19 cellular contexts compared by ENCODE assay signal in genomic region chr22:40423246-40423753, GRCh38. TPM values are rescaled to one million over a fixed set of nuclear protein-coding genes. Genes with fewer than 3 reads are reported as not detected.
A peak's percentile ranks its signal among the peaks of the same experiment; 100 is the strongest.
DNase-seq lines count a peak whose midpoint lies in the region; ATAC-seq and TF ChIP-seq lines count a peak whose summit lies in the region.
"Had no signal": no experiment of that assay in that cellular context is flagged by ENCODE, and none has a peak within 500 bp of the region (broad histone marks: within the 10 kb centered on the region; RNA-seq: fewer than 3 reads in every experiment).

No MANE protein-coding gene starts in this region.

- WGBS in psoas muscle, 3 donors, result 54 to 58% (median 54%) methylated on average over 5 of the region's 5 CpGs

- ATAC-seq in psoas muscle, result no peak
- ATAC-seq in HG02571 (IDR thresholded peaks at IDR 0.05; ENCODE audit: unreplicated experiment), result no peak
- ATAC-seq: Panc1; pancreas; stimulated activated memory B cell treated with anti-CD40 and anti-IgM and Interleukin-4, amounts not matched to agents 10 μg/mL and 1 μg/mL and 100 μg/mL, for 72 hours had no signal

- H3K4me1 Mint-ChIP-seq in activated naive CD4-positive, alpha-beta T cell treated with anti-CD3 and anti-CD28 coated beads for 36 hours (ENCODE audit: low read depth), result no peaks in the 10 kb centered on the region
- H3K4me1 Mint-ChIP-seq in CD8-positive, alpha-beta memory T cell, result peaks cover 14 to 20% (median 17%) of the 10 kb centered on the region in 3 donors
- peaks cover 14% of the 10 kb centered on the region for H3K4me1 Mint-ChIP-seq in endothelial cell (ENCODE audit: unreplicated experiment)

- H3K4me3 ChIP-seq in CD8-positive, alpha-beta memory T cell (ENCODE audit: low read length), result no peak overlapping the region
- H3K4me3 ChIP-seq in psoas muscle, result no peak overlapping the region
- H3K4me3 ChIP-seq: pancreas had no signal

- POLR2A ChIA-PET in CD8-positive, alpha-beta memory T cell (lab: Charles Lee), result no interaction called here
- POLR2A ChIA-PET in GM10248 (lab: Yijun Ruan, JAX), result no interaction called here

- H3K9me3 ChIP-seq in CD8-positive, alpha-beta memory T cell (ENCODE audit: low read length), result no peaks in the 10 kb centered on the region
- H3K9me3 ChIP-seq in psoas muscle, result no peaks in the 10 kb centered on the region
- H3K9me3 ChIP-seq: pancreas had no signal

- no peak overlapping the region for H3K4me3 Mint-ChIP-seq in activated naive CD4-positive, alpha-beta T cell treated with anti-CD3 and anti-CD28 coated beads for 36 hours
- H3K4me3 Mint-ChIP-seq in CD8-positive, alpha-beta memory T cell, result no peak overlapping the region
- peak overlapping the region; percentile 47 for H3K4me3 Mint-ChIP-seq in endothelial cell (ENCODE audit: unreplicated experiment)
- H3K4me3 Mint-ChIP-seq: IgD-negative memory B cell; stimulated activated memory B cell treated with anti-CD40 and anti-IgM and Interleukin-4, amounts not matched to agents 10 μg/mL and 1 μg/mL and 100 μg/mL, for 72 hours had no signal

- peaks cover 87% of the 10 kb centered on the region for H3K36me3 ChIP-seq in CD8-positive, alpha-beta memory T cell (ENCODE audit: insufficient read depth, low read length)
- H3K36me3 ChIP-seq in psoas muscle (ENCODE audit: insufficient read depth in 1 of 2, low read depth in 1 of 2), result peaks cover 4 to 58% of the 10 kb centered on the region in 2 donors

- TF ChIP-seq CTCF in endothelial cell (IDR thresholded peaks at IDR 0.05; ENCODE audit: unreplicated experiment) (no peak), psoas muscle (IDR thresholded peaks at IDR 0.05) (no peak), GM10248 (IDR thresholded peaks at IDR 0.05; ENCODE audit: control extremely low read depth, extremely low read depth, low read depth, missing control alignments) (no peak)

- peaks cover 10% of the 10 kb centered on the region for H3K36me3 Mint-ChIP-seq in activated naive CD4-positive, alpha-beta T cell treated with anti-CD3 and anti-CD28 coated beads for 36 hours (ENCODE audit: low read depth)
- H3K36me3 Mint-ChIP-seq in CD8-positive, alpha-beta memory T cell, result peaks cover 7 to 90% (median 22%) of the 10 kb centered on the region in 3 donors
- peaks cover 64% of the 10 kb centered on the region for H3K36me3 Mint-ChIP-seq in endothelial cell (ENCODE audit: low read depth, unreplicated experiment)

- CTCF ChIA-PET in activated naive CD4-positive, alpha-beta T cell treated with anti-CD3 and anti-CD28 coated beads for 36 hours (lab: Charles Lee), result interaction anchor here (0.6 kb wide), 1 partner anchor 12 kb away, joined by 6 read pairs; no protein-coding TSS in a partner anchor
- CTCF ChIA-PET in CD8-positive, alpha-beta memory T cell (lab: Charles Lee), result no interaction called here
- CTCF ChIA-PET in GM10248 (lab: Yijun Ruan, JAX), result interaction anchor here (1.2 to 5.4 kb wide), 3 partner anchors 8 to 13 kb away, joined by 5 to 49 read pairs (median 11); no protein-coding TSS in a partner anchor

- peak overlapping the region; percentile 59 for H3K27ac Mint-ChIP-seq in activated naive CD4-positive, alpha-beta T cell treated with anti-CD3 and anti-CD28 coated beads for 36 hours
- H3K27ac Mint-ChIP-seq in CD8-positive, alpha-beta memory T cell, result peak overlapping the region in 5 of 8 donors; percentile 36 to 66 (median 54)
- peak overlapping the region; percentile 22 for H3K27ac Mint-ChIP-seq in endothelial cell (ENCODE audit: unreplicated experiment)

- no peak overlapping the region for H3K27ac ChIP-seq in CD8-positive, alpha-beta memory T cell (ENCODE audit: low read depth, low read length)
- H3K27ac ChIP-seq in psoas muscle, result peak overlapping the region; percentile 82
- H3K27ac ChIP-seq: brain microvascular endothelial cell, pancreas, VCaP had no signal

- no peaks in the 10 kb centered on the region for H3K27me3 ChIP-seq in CD8-positive, alpha-beta memory T cell (ENCODE audit: insufficient read depth, low read length, poor library complexity, severe bottlenecking)
- no peaks in the 10 kb centered on the region for H3K27me3 ChIP-seq in psoas muscle (ENCODE audit: insufficient read depth in 3 of 3, low read length in 2 of 3)
- H3K27me3 ChIP-seq: brain microvascular endothelial cell, pancreas had no signal

- no peaks in the 10 kb centered on the region for H3K9me3 Mint-ChIP-seq in activated naive CD4-positive, alpha-beta T cell treated with anti-CD3 and anti-CD28 coated beads for 36 hours
- H3K9me3 Mint-ChIP-seq in CD8-positive, alpha-beta memory T cell, result no peaks in the 10 kb centered on the region
- H3K9me3 Mint-ChIP-seq in endothelial cell (ENCODE audit: unreplicated experiment), result no peaks in the 10 kb centered on the region
- H3K9me3 Mint-ChIP-seq: IgD-negative memory B cell; stimulated activated memory B cell treated with anti-CD40 and anti-IgM and Interleukin-4, amounts not matched to agents 10 μg/mL and 1 μg/mL and 100 μg/mL, for 72 hours had no signal

- intact Hi-C loops in activated naive CD4-positive, alpha-beta T cell treated with anti-CD3 and anti-CD28 coated beads for 36 hours (cut with micrococcal nuclease), result no loop called here
- intact Hi-C loops in psoas muscle (cut with DNase I), result loop anchor here in 1 of 2 donors (10.0 kb wide), 1 partner anchor 332 kb away; no protein-coding TSS in a partner anchor

- no peak for DNase-seq in activated naive CD4-positive, alpha-beta T cell treated with anti-CD3 and anti-CD28 coated beads for 36 hours
- no peak for DNase-seq in activated naive CD4-positive, alpha-beta T cell (lab: John Stamatoyannopoulos, UW)
- DNase-seq in CD8-positive, alpha-beta memory T cell, result no peak
- DNase-seq in endothelial cell (ENCODE audit: low spot score), result no peak
- peak in 1 of 2 donors; percentile 50 for DNase-seq in psoas muscle
- DNase-seq in GM10248 (ENCODE audit: extremely low spot score), result no peak
- DNase-seq in NCI-H1694 treated with DMSO at 0.1 percent for 48 hours (lab: John Stamatoyannopoulos, UW), result no peak
- DNase-seq: activated effector memory CD4-positive, alpha-beta T cell treated with anti-CD3 and anti-CD28 coated beads, Interleukin-2, amount 50 U/mL, for 16 hours; brain microvascular endothelial cell; dermis blood vessel endothelial cell; erythroblast; NCI-H1092 treated with DMSO at 0.1 percent for 48 hours; NCI-H748 treated with DMSO at 0.1 percent for 48 hours; pancreas had no signal

- H3K27me3 Mint-ChIP-seq in activated naive CD4-positive, alpha-beta T cell treated with anti-CD3 and anti-CD28 coated beads for 36 hours (ENCODE audit: low read depth), result no peaks in the 10 kb centered on the region
- H3K27me3 Mint-ChIP-seq in CD8-positive, alpha-beta memory T cell, result peaks cover 0 to 2% of the 10 kb centered on the region in 2 donors
- H3K27me3 Mint-ChIP-seq in endothelial cell (ENCODE audit: unreplicated experiment), result peaks cover 20% of the 10 kb centered on the region
- H3K27me3 Mint-ChIP-seq: IgD-negative memory B cell; stimulated activated memory B cell treated with anti-CD40 and anti-IgM and Interleukin-4, amounts not matched to agents 10 μg/mL and 1 μg/mL and 100 μg/mL, for 72 hours had no signal

- H3K4me1 ChIP-seq in CD8-positive, alpha-beta memory T cell (ENCODE audit: insufficient read depth, low read length), result no peaks in the 10 kb centered on the region
- H3K4me1 ChIP-seq in psoas muscle, result peaks cover 52% of the 10 kb centered on the region
- H3K4me1 ChIP-seq: pancreas had no signal

RNA-seq across cellular contexts. Expression of gene SGSM3, which starts 52.9 kb away (rescaled TPM):
- 10 to 100 TPM; 65.7 to 66.4 TPM for total RNA-seq in activated naive CD4-positive, alpha-beta T cell treated with anti-CD3 and anti-CD28 coated beads for 36 hours
- total RNA-seq in CD8-positive, alpha-beta memory T cell, result 10 to 100 TPM; 40.0 to 42.2 TPM
- 50.4 TPM for polyA plus RNA-seq in CD8-positive, alpha-beta memory T cell
- total RNA-seq in endothelial cell (ENCODE audit: unreplicated experiment) (85.9 TPM), psoas muscle (10 to 100 TPM; 15.3 to 36.5 (median 22.3) TPM)
- 10 to 100 TPM; 15.6 to 31.5 (median 23.0) TPM for polyA plus RNA-seq in psoas muscle
